1 cellular context compared by ENCODE assay signal in genomic region chr1:85581138-85581801, GRCh38.
A peak's percentile ranks its signal among the peaks of the same experiment; 100 is the strongest.
TF ChIP-seq lines count a peak whose summit lies in the region.

No MANE protein-coding gene starts in this region.

TF ChIP-seq in K562, 482 proteins besides CTCF, POLR2A, EP300 and RAD21 (continued from another document):
- TF ChIP-seq SUPT5H (IDR thresholded peaks at IDR 0.05) (peak; percentile 53), SREBF1 (IDR thresholded peaks at IDR 0.05; ENCODE audit: borderline replicate concordance, low read depth, low read length) (0 out of 2 replicates have a peak, but pooled peaks have one; percentile 22), PML (IDR thresholded peaks at IDR 0.05; ENCODE audit: low read length) (no peak), NR1H2 (CRISPR knock-in tag; IDR thresholded peaks at IDR 0.05) (0 out of 2 replicates have a peak, but pooled peaks have one; percentile 55), CBX3 (IDR thresholded peaks at IDR 0.05; ENCODE audit: borderline replicate concordance in 1 of 2, low read length in 2 of 2) (peak in 1 of 2 experiments; percentile 63; a peak in 1 of 3 replicates), ZFX (CRISPR knock-in tag; IDR thresholded peaks at IDR 0.05) (peak; percentile 53; the same call in 1 of the 2 replicates), MCM7 (IDR thresholded peaks at IDR 0.05) (no peak), HMGXB4 (CRISPR knock-in tag; IDR thresholded peaks at IDR 0.05) (peak; percentile 80; the same call in 1 of the 2 replicates), NCOA4 (IDR thresholded peaks at IDR 0.05; ENCODE audit: partially characterized antibody) (no peak), ZNF280A (IDR thresholded peaks at IDR 0.05; ENCODE audit: low read depth, partially characterized antibody) (no peak), GABPB1 (CRISPR knock-in tag; IDR thresholded peaks at IDR 0.05) (peak; percentile 38; the same call in 1 of the 2 replicates), ZNF780A (CRISPR knock-in tag; IDR thresholded peaks at IDR 0.05) (no peak), AFF1 (IDR thresholded peaks at IDR 0.05; ENCODE audit: low read depth in 1 of 2, partially characterized antibody in 2 of 2) (peak in 1 of 2 experiments; percentile 80), FOXP1 (CRISPR knock-in tag; IDR thresholded peaks at IDR 0.05) (0 out of 2 replicates have a peak, but pooled peaks have one; percentile 21), ZNF24 (IDR thresholded peaks at IDR 0.05) (0 out of 2 replicates have a peak, but pooled peaks have one; percentile 17), ZEB2 (IDR thresholded peaks at IDR 0.05) (0 out of 2 replicates have a peak, but pooled peaks have one; percentile 29), HNRNPLL (IDR thresholded peaks at IDR 0.05; ENCODE audit: low read depth, low read length, poor library complexity, severe bottlenecking) (peak; percentile 38), NKRF (IDR thresholded peaks at IDR 0.05; ENCODE audit: borderline replicate concordance) (peak; percentile 18; the same call in 1 of the 2 replicates), SETDB1 (IDR thresholded peaks at IDR 0.05; ENCODE audit: low read length) (no peak), ZNF274 (IDR thresholded peaks at IDR 0.05; ENCODE audit: borderline replicate concordance, low read depth, low read length) (no peak), RERE (CRISPR knock-in tag; IDR thresholded peaks at IDR 0.05; ENCODE audit: borderline replicate concordance) (no peak), PHF8 (IDR thresholded peaks at IDR 0.05; ENCODE audit: borderline replicate concordance, low read length) (peak; percentile 51; the same call in 1 of the 2 replicates), RCOR1 (IDR thresholded peaks at IDR 0.05; ENCODE audit: borderline replicate concordance in 1 of 2, low read depth in 2 of 2, low read length in 2 of 2) (peak in 1 of 2 experiments; percentile 8; a peak in 1 of 4 replicates), NRF1 (conservative IDR thresholded peaks at IDR 0.05 in 1 of 2, IDR thresholded peaks at IDR 0.05 in 1 of 2) (peak; percentile 71 to 75), IFI16 (CRISPR knock-in tag; IDR thresholded peaks at IDR 0.05) (no peak), FOXK1 (CRISPR knock-in tag; IDR thresholded peaks at IDR 0.05; ENCODE audit: borderline replicate concordance) (peak; percentile 90; the same call in 1 of the 2 replicates), TOE1 (IDR thresholded peaks at IDR 0.05; ENCODE audit: borderline replicate concordance) (peak; percentile 56; the same call in 1 of the 2 replicates), TOE1 (CRISPR knock-in tag; IDR thresholded peaks at IDR 0.05; ENCODE audit: borderline replicate concordance, low read depth) (no peak), ARID1B (IDR thresholded peaks at IDR 0.05) (peak; percentile 41), PTTG1 (tag; IDR thresholded peaks at IDR 0.05; ENCODE audit: low read depth) (no peak), CHAMP1 (IDR thresholded peaks at IDR 0.05) (no peak), RB1 (IDR thresholded peaks at IDR 0.05; ENCODE audit: low read depth) (peak; percentile 85), SMARCA4 (IDR thresholded peaks at IDR 0.05) (peak; percentile 26; the same call in 1 of the 2 replicates), CBFB (CRISPR knock-in tag; IDR thresholded peaks at IDR 0.05) (peak; percentile 53; the same call in 1 of the 2 replicates), ZNF395 (CRISPR knock-in tag; IDR thresholded peaks at IDR 0.05) (no peak), NFRKB (IDR thresholded peaks at IDR 0.05; ENCODE audit: low read depth) (peak; percentile 13), ATF1 (CRISPR knock-in tag; IDR thresholded peaks at IDR 0.05) (no peak), ATF1 (tag; IDR thresholded peaks at IDR 0.05) (peak; percentile 57; the same call in 1 of the 2 replicates), HLTF (IDR thresholded peaks at IDR 0.05) (0 out of 2 replicates have a peak, but pooled peaks have one; percentile 44), HDAC2 (IDR thresholded peaks at IDR 0.05) (0 out of 2 replicates have a peak, but pooled peaks have one; percentile 26), ESRRA (IDR thresholded peaks at IDR 0.05; ENCODE audit: borderline replicate concordance, low read depth) (no peak), SMC3 (conservative IDR thresholded peaks at IDR 0.05; ENCODE audit: insufficient read depth, low read depth, low read length) (peak; percentile 33; the same call in 1 of the 2 replicates)
